Comparison of ENCODE assay signal across 24 cellular contexts in the genomic region with DNA sequence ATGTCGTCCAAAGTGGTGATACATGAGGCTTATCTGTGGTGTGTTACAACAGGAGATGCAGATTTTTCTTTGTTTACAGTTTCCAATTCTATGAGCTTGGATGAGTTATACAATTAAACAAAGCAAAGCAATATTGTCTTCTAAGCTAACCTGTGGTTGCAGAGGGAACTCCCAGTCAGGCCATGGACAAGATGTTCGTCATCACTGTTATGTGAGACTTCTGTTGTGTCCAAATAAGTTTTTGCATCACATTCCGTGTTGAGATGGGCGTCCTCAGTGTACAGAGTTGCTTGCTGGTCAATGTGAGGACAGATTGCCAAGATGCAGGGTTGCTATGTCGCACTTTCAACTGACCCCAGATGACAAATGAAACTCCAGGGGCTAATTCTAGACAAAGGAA.
"Had no signal": no experiment of that assay in that cellular context is flagged by ENCODE, and none has a peak within 500 bp of the region (broad histone marks: within the 10 kb centered on the region; RNA-seq: fewer than 3 reads in every experiment).

No MANE protein-coding gene starts in this region.

- H3K9me3 ChIP-seq: esophagus muscularis mucosa, left ventricle myocardium inferior, right atrium auricular region, testis, transverse colon, uterus had no signal

- H3K4me2 ChIP-seq: neural progenitor cell had no signal

- H3K27me3 ChIP-seq: esophagus muscularis mucosa, foreskin keratinocyte, neural progenitor cell, right atrium auricular region, testis, transverse colon, uterus had no signal

- H3K27ac ChIP-seq: esophagus muscularis mucosa, foreskin keratinocyte, left ventricle myocardium inferior, neural progenitor cell, right atrium auricular region, testis, transverse colon, uterus had no signal

- H3K4me3 Mint-ChIP-seq: activated CD4-positive, alpha-beta T cell treated with anti-CD3 and anti-CD28 coated beads for 36 hours; activated CD8-positive, alpha-beta T cell treated with anti-CD3 and anti-CD28 coated beads, Interleukin-2, amount 10 ng/mL, durations not matched to agents 7 days and 5 days; natural killer cell; neural progenitor cell; T-helper 2 cell treated with Interferon-gamma antibody and Interleukin-4, amounts not matched to agents 5 μg/mL and 100 μg/mL, for 36 hours had no signal

- H2AFZ ChIP-seq: neural progenitor cell had no signal

- H3K27ac Mint-ChIP-seq: activated CD4-positive, alpha-beta T cell treated with anti-CD3 and anti-CD28 coated beads for 36 hours; activated CD8-positive, alpha-beta T cell treated with anti-CD3 and anti-CD28 coated beads, Interleukin-2, amount 10 ng/mL, durations not matched to agents 7 days and 5 days; natural killer cell; neural progenitor cell; T-helper 2 cell treated with Interferon-gamma antibody and Interleukin-4, amounts not matched to agents 5 μg/mL and 100 μg/mL, for 36 hours had no signal

- H3K36me3 ChIP-seq: esophagus muscularis mucosa, left ventricle myocardium inferior, neural progenitor cell, right atrium auricular region, transverse colon, uterus had no signal

- H3K4me1 ChIP-seq: esophagus muscularis mucosa, foreskin keratinocyte, left ventricle myocardium inferior, neural progenitor cell, right atrium auricular region, testis, transverse colon, uterus had no signal

- H3K4me3 ChIP-seq: esophagus muscularis mucosa, left ventricle myocardium inferior, neural progenitor cell, right atrium auricular region, testis, transverse colon, uterus had no signal

- FAIRE-seq: colon, islet of Langerhans had no signal

- ATAC-seq: activated CD4-positive, alpha-beta T cell treated with anti-CD3 and anti-CD28 coated beads for 36 hours; activated CD8-positive, alpha-beta T cell treated with anti-CD3 and anti-CD28 coated beads, Interleukin-2, amount 10 ng/mL, durations not matched to agents 7 days and 5 days; foreskin keratinocyte; natural killer cell had no signal

- H3K9ac ChIP-seq: neural progenitor cell had no signal

- DNase-seq: activated CD4-positive, alpha-beta T cell treated with anti-CD3 and anti-CD28 coated beads for 36 hours; activated CD4-positive, CD25-positive, alpha-beta regulatory T cell; activated CD8-positive, alpha-beta T cell treated with anti-CD3 and anti-CD28 coated beads, Interleukin-2, amount 10 ng/mL, durations not matched to agents 7 days and 5 days; activated gamma-delta T cell treated with Interleukin-2 at 50 U/mL for 16 hours; activated naive CD4-positive, alpha-beta T cell treated with anti-CD3 and anti-CD28 coated beads, Interleukin-2, amount 50 U/mL, for 16 hours; anterior cingulate cortex; dermis blood vessel endothelial cell; effector CD4-positive, alpha-beta T cell; foreskin keratinocyte; left ventricle myocardium inferior; natural killer cell; occipital lobe; stimulated activated CD4-positive, alpha-beta T cell treated with anti-CD3 and anti-CD28 coated beads, Interleukin-2, amount 100 ng/mL, for 48 hours; stimulated activated naive CD4-positive, alpha-beta T cell treated with Interleukin-2 at 50 U/mL for 16 hours; T-helper 1 cell; testis; transverse colon; uterus had no signal

- H3K9me3 Mint-ChIP-seq: natural killer cell; neural progenitor cell; T-helper 2 cell treated with Interferon-gamma antibody and Interleukin-4, amounts not matched to agents 5 μg/mL and 100 μg/mL, for 36 hours had no signal

- H3K27me3 Mint-ChIP-seq: activated CD4-positive, alpha-beta T cell treated with anti-CD3 and anti-CD28 coated beads for 36 hours had no signal

- H3K36me3 Mint-ChIP-seq: natural killer cell, neural progenitor cell had no signal
